In genomic region chr14:70658899-70659298, GRCh38 we compare ENCODE assay signal across 15 cellular contexts. TPM values are rescaled to one million over a fixed set of nuclear protein-coding genes. Genes with fewer than 3 reads are reported as not detected.
DNase-seq lines count a peak whose midpoint lies in the region; ATAC-seq and TF ChIP-seq lines count a peak whose summit lies in the region.
"Had no signal": no experiment of that assay in that cellular context is flagged by ENCODE, and none has a peak within 500 bp of the region (broad histone marks: within the 10 kb centered on the region; RNA-seq: fewer than 3 reads in every experiment).

No MANE protein-coding gene starts in this region.

- H3K9ac ChIP-seq in endodermal cell (ENCODE audit: extremely low read depth, low read length, poor library complexity, severe bottlenecking): no peak overlapping the region

- H3K4me3 Mint-ChIP-seq in CD4-positive, alpha-beta T cell: peak overlapping the region; percentile 78
- H3K4me3 Mint-ChIP-seq in T-helper 17 cell (peak overlapping the region; percentile 72), endodermal cell (no peak overlapping the region)
- H3K4me3 Mint-ChIP-seq: dendritic cell treated with granulocyte-macrophage colony-stimulating factor and Interleukin-4, amounts not matched to agents 40 ng/mL and 50 ng/mL, for 4 days had no signal

- peaks cover 90% of the 10 kb centered on the region for H3K4me1 Mint-ChIP-seq in CD4-positive, alpha-beta T cell (ENCODE audit: low read depth)
- H3K4me1 Mint-ChIP-seq in T-helper 17 cell: peaks cover 68% of the 10 kb centered on the region
- H3K4me1 Mint-ChIP-seq in endodermal cell: peaks cover 31% of the 10 kb centered on the region

- H3K4me3 ChIP-seq in Jurkat, Clone E6-1 (ENCODE audit: low read length): no peak overlapping the region
- H3K4me3 ChIP-seq in endodermal cell (ENCODE audit: low read length): no peak overlapping the region

- WGBS in endodermal cell (ENCODE audit: insufficient coverage in 1 of 2, insufficient read length in 1 of 2), 2 experiments: 100% methylated on average over 1 of the region's 4 CpGs; no CpG with 5 or more reads in 1 of the 2 experiments

- POLR2A ChIA-PET in CD4-positive, alpha-beta T cell (lab: Charles Lee): interaction anchor here (0.8 to 9.3 kb wide), 3 partner anchors 10 to 892 kb away, joined by 5 to 182 read pairs (median 11); partner anchors contain the start of gene TTC9
- POLR2A ChIA-PET in HEK293T (lab: Yijun Ruan, JAX): no interaction called here

- TF ChIP-seq CTCF in CD4-positive, alpha-beta T cell (IDR thresholded peaks at IDR 0.05): no peak
- TF ChIP-seq CTCF in endodermal cell (conservative IDR thresholded peaks at IDR 0.05): no peak

- ATAC-seq in CD4-positive, alpha-beta T cell (ENCODE audit: poor library complexity): no peak
- ATAC-seq in T-helper 17 cell: no peak

- no peaks in the 10 kb centered on the region for H3K27me3 Mint-ChIP-seq in CD4-positive, alpha-beta T cell
- H3K27me3 Mint-ChIP-seq in T-helper 17 cell (no peaks in the 10 kb centered on the region), endodermal cell (ENCODE audit: insufficient read depth) (no peaks in the 10 kb centered on the region)
- H3K27me3 Mint-ChIP-seq: dendritic cell treated with granulocyte-macrophage colony-stimulating factor and Interleukin-4, amounts not matched to agents 40 ng/mL and 50 ng/mL, for 4 days had no signal

- no peaks in the 10 kb centered on the region for H3K27me3 ChIP-seq in CD4-positive, alpha-beta T cell (ENCODE audit: control insufficient read depth, insufficient read depth, low read length)
- no peaks in the 10 kb centered on the region for H3K27me3 ChIP-seq in endodermal cell (ENCODE audit: control insufficient read depth, insufficient read depth, low read length, poor library complexity, severe bottlenecking)

- intact Hi-C loops in CD4-positive, alpha-beta T cell (cut with DNase I, micrococcal nuclease): no loop called here

- peak overlapping the region; percentile 59 for H3K27ac ChIP-seq in CD4-positive, alpha-beta T cell (ENCODE audit: low read depth, low read length)
- H3K27ac ChIP-seq in endodermal cell (ENCODE audit: low read depth, low read length): no peak overlapping the region

- no peaks in the 10 kb centered on the region for H3K9me3 ChIP-seq in CD4-positive, alpha-beta T cell (ENCODE audit: control insufficient read depth, low read length)
- H3K9me3 ChIP-seq in T-helper 17 cell (ENCODE audit: control insufficient read depth, low read length, poor library complexity, severe bottlenecking): no peaks in the 10 kb centered on the region
- no peaks in the 10 kb centered on the region for H3K9me3 ChIP-seq in endodermal cell (ENCODE audit: control insufficient read depth, low read length)

- H3K4me1 ChIP-seq in endodermal cell (ENCODE audit: control insufficient read depth, insufficient read depth, low read length): peaks cover 7% of the 10 kb centered on the region

- H3K9me3 Mint-ChIP-seq in CD4-positive, alpha-beta T cell: no peaks in the 10 kb centered on the region
- no peaks in the 10 kb centered on the region for H3K9me3 Mint-ChIP-seq in endodermal cell
- H3K9me3 Mint-ChIP-seq: CD14-positive monocyte; dendritic cell treated with granulocyte-macrophage colony-stimulating factor and Interleukin-4, amounts not matched to agents 40 ng/mL and 50 ng/mL, for 4 days had no signal

- DNase-seq in CD4-positive, alpha-beta T cell: peak in 1 of 10 experiments; percentile 36
- peak; percentile 54 for DNase-seq in Jurkat, Clone E6-1 (ENCODE audit: low read depth, low spot score)
- no peak for DNase-seq in T-helper 17 cell
- DNase-seq in endodermal cell: no peak
- no peak for DNase-seq in putamen (ENCODE audit: low spot score)
- DNase-seq in NCI-H526 treated with DMSO at 0.1 percent for 48 hours (lab: John Stamatoyannopoulos, UW): no peak
- no peak for DNase-seq in HEK293T (ENCODE audit: extremely low spot score)
- no peak for DNase-seq in 8988T
- DNase-seq: activated CD4-positive, CD25-positive, alpha-beta regulatory T cell treated with anti-CD3 and anti-CD28 coated beads, Interleukin-2, amount 50 U/mL, for 72 hours; amniotic stem cell; GOT3; NCI-H2081 treated with DMSO at 0.1 percent for 48 hours; RPMI8226 had no signal

- peaks cover 16% of the 10 kb centered on the region for H3K36me3 Mint-ChIP-seq in CD4-positive, alpha-beta T cell (ENCODE audit: low read depth)
- H3K36me3 Mint-ChIP-seq in T-helper 17 cell (ENCODE audit: low read depth) (peaks cover 5% of the 10 kb centered on the region), endodermal cell (ENCODE audit: low read depth) (peaks cover 14% of the 10 kb centered on the region)

- H3K36me3 ChIP-seq in endodermal cell (ENCODE audit: control insufficient read depth, insufficient read depth, low read length): peaks cover 6% of the 10 kb centered on the region

- H3K27ac Mint-ChIP-seq in CD4-positive, alpha-beta T cell: peak overlapping the region; percentile 95
- H3K27ac Mint-ChIP-seq in T-helper 17 cell (peak overlapping the region; percentile 97), endodermal cell (peak overlapping the region; percentile 57)
- H3K27ac Mint-ChIP-seq: dendritic cell treated with granulocyte-macrophage colony-stimulating factor and Interleukin-4, amounts not matched to agents 40 ng/mL and 50 ng/mL, for 4 days had no signal

- CTCF ChIA-PET in CD4-positive, alpha-beta T cell (lab: Charles Lee): interaction anchor here (0.8 to 1.6 kb wide), 2 partner anchors 9 to 159 kb away, joined by 4 to 6 read pairs; no protein-coding TSS in a partner anchor
- CTCF ChIA-PET in HEK293T (lab: Yijun Ruan, JAX): no interaction called here

TF ChIP-seq in HEK293T, 16 proteins besides CTCF, POLR2A, EP300 and RAD21:
- TF ChIP-seq HDGF (IDR thresholded peaks at IDR 0.05; ENCODE audit: borderline replicate concordance) (no peak), SUZ12 (IDR thresholded peaks at IDR 0.05) (no peak), ZNF384 (IDR thresholded peaks at IDR 0.05) (no peak), NFRKB (IDR thresholded peaks at IDR 0.05) (no peak), CTBP1 (IDR thresholded peaks at IDR 0.05; ENCODE audit: borderline replicate concordance) (no peak), L3MBTL2 (conservative IDR thresholded peaks at IDR 0.05) (no peak), BHLHE40 (IDR thresholded peaks at IDR 0.05; ENCODE audit: borderline replicate concordance) (no peak), FOXM1 (IDR thresholded peaks at IDR 0.05; ENCODE audit: borderline replicate concordance) (no peak), FOXK2 (IDR thresholded peaks at IDR 0.05) (no peak), SP1 (IDR thresholded peaks at IDR 0.05) (no peak), FOXA1 (IDR thresholded peaks at IDR 0.05) (no peak), PKNOX1 (IDR thresholded peaks at IDR 0.05) (no peak), ELF4 (IDR thresholded peaks at IDR 0.05) (no peak), ARNT (IDR thresholded peaks at IDR 0.05) (no peak), LEF1 (IDR thresholded peaks at IDR 0.05; ENCODE audit: borderline replicate concordance) (no peak), TARDBP (IDR thresholded peaks at IDR 0.05) (no peak)
TF ChIP-seq in HEK293T: peak in this region for 0.

RNA-seq across cellular contexts. Expression of gene TTC9, which starts 17.2 kb away (rescaled TPM):
- 1 to 10 TPM; 6.8 to 7.0 TPM for total RNA-seq in CD4-positive, alpha-beta T cell
- polyA plus RNA-seq in Jurkat, Clone E6-1 (2012; ENCODE audit: insufficient read depth, insufficient read length): 4.0 TPM
- 10 to 100 TPM in 1 of 2 donors, 1 to 10 TPM in 1; 8.2 to 11.7 TPM for total RNA-seq in T-helper 17 cell
- total RNA-seq in endodermal cell: 10 to 100 TPM in 1 of 2 donors, 1 to 10 TPM in 1; 9.4 to 11.6 TPM
- 7.6 TPM for polyA plus RNA-seq in endodermal cell (2013, experiment 1 of 2)
- 7.8 TPM for polyA plus RNA-seq in endodermal cell (2013, experiment 2 of 2)

RNA-seq across cellular contexts. Expression of gene MED6, which starts 58.4 kb away (rescaled TPM):
- 10 to 100 TPM; 90.2 to 97.2 TPM for total RNA-seq in CD4-positive, alpha-beta T cell
- 55.4 TPM for polyA plus RNA-seq in Jurkat, Clone E6-1 (2012; ENCODE audit: insufficient read depth, insufficient read length)
- total RNA-seq in T-helper 17 cell (10 to 100 TPM; 74.5 to 90.4 TPM), endodermal cell (10 to 100 TPM; 49.1 to 50.7 TPM)
- polyA plus RNA-seq in endodermal cell (2013, experiment 1 of 2): 50.6 TPM
- 44.4 TPM for polyA plus RNA-seq in endodermal cell (2013, experiment 2 of 2)
